Comparison of ENCODE assay signal across 15 cellular contexts in the genomic region with DNA sequence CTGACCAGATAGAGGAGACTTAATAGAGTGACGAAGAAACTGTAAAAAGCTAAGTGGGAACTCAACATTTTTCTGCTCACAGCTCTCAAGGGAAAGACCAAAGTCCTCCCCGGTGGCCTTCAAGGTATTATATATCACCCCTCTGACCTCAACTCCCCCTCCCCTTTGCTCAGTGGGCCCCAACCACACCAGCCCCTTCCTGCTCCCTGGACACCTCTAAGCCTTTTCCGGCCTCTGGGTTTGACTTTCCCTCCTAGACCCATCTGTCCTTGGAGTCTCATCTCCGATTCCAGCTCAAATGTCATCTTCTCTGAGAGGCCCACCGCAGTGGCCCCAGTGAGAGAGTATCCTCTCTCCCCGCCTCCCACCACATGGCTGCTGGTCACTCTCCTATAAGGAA. TPM values are rescaled to one million over a fixed set of nuclear protein-coding genes. Genes with fewer than 3 reads are reported as not detected.
DNase-seq lines count a peak whose midpoint lies in the region; ATAC-seq, FAIRE-seq and TF ChIP-seq lines count a peak whose summit lies in the region.
"Had no signal": no experiment of that assay in that cellular context is flagged by ENCODE, and none has a peak within 500 bp of the region (broad histone marks: within the 10 kb centered on the region; RNA-seq: fewer than 3 reads in every experiment).

No MANE protein-coding gene starts in this region.

- no peak for FAIRE-seq in GM12892 (lab: Jason Lieb, UNC)

- H3K79me2 ChIP-seq in neural progenitor cell (ENCODE audit: low read depth): peaks cover 34% of the 10 kb centered on the region

- no peak for TF ChIP-seq CTCF in neural progenitor cell (IDR thresholded peaks at IDR 0.05)

- no peak overlapping the region for H3K9ac ChIP-seq in neural progenitor cell

- DNase-seq in activated CD4-positive, alpha-beta T cell treated with anti-CD3 and anti-CD28 coated beads for 36 hours: no peak
- no peak for DNase-seq in activated CD4-positive, alpha-beta T cell treated with anti-CD3 and anti-CD28 coated beads for 48 hours
- peak; percentile 6 for DNase-seq in HT-29 (ENCODE audit: low spot score)
- no peak for DNase-seq in neural progenitor cell (ENCODE audit: low spot score)
- no peak for DNase-seq in NCI-H526 treated with DMSO at 0.1 percent for 48 hours (lab: John Stamatoyannopoulos, UW)
- no peak for DNase-seq in GM12892 (ENCODE audit: insufficient read length)
- no peak for DNase-seq in effector CD4-positive, alpha-beta T cell
- DNase-seq: brain microvascular endothelial cell, DMS79, left lung, occipital lobe, trophoblast cell had no signal

- no peak for TF ChIP-seq POLR2A in GM12892 (IDR thresholded peaks at IDR 0.05; ENCODE audit: low read depth, low read length)

- peaks cover 28% of the 10 kb centered on the region for H3K36me3 Mint-ChIP-seq in activated CD4-positive, alpha-beta T cell treated with anti-CD3 and anti-CD28 coated beads for 36 hours (ENCODE audit: low read depth)
- peaks cover 3% of the 10 kb centered on the region for H3K36me3 Mint-ChIP-seq in activated naive CD8-positive, alpha-beta T cell
- H3K36me3 Mint-ChIP-seq in neural progenitor cell: no peaks in the 10 kb centered on the region

- H3K27ac Mint-ChIP-seq in activated CD4-positive, alpha-beta T cell treated with anti-CD3 and anti-CD28 coated beads for 36 hours: no peak overlapping the region
- peak overlapping the region; percentile 79 for H3K27ac Mint-ChIP-seq in activated naive CD8-positive, alpha-beta T cell
- peak overlapping the region; percentile 22 for H3K27ac Mint-ChIP-seq in neural progenitor cell

- peaks cover 32% of the 10 kb centered on the region for H3F3A ChIP-seq in neural progenitor cell (ENCODE audit: low read depth)

- H3K4me1 Mint-ChIP-seq in activated CD4-positive, alpha-beta T cell treated with anti-CD3 and anti-CD28 coated beads for 36 hours: peaks cover 24% of the 10 kb centered on the region
- H3K4me1 Mint-ChIP-seq in activated naive CD8-positive, alpha-beta T cell (ENCODE audit: low read depth): peaks cover 50% of the 10 kb centered on the region
- peaks cover 31% of the 10 kb centered on the region for H3K4me1 Mint-ChIP-seq in neural progenitor cell

- H3K27me3 Mint-ChIP-seq in activated CD4-positive, alpha-beta T cell treated with anti-CD3 and anti-CD28 coated beads for 36 hours: no peaks in the 10 kb centered on the region
- no peaks in the 10 kb centered on the region for H3K27me3 Mint-ChIP-seq in activated naive CD8-positive, alpha-beta T cell
- peaks cover 9% of the 10 kb centered on the region for H3K27me3 Mint-ChIP-seq in neural progenitor cell (ENCODE audit: insufficient read depth, low read depth)

- H3K4me3 Mint-ChIP-seq in activated CD4-positive, alpha-beta T cell treated with anti-CD3 and anti-CD28 coated beads for 36 hours: peak overlapping the region; percentile 83
- peak overlapping the region; percentile 55 for H3K4me3 Mint-ChIP-seq in activated naive CD8-positive, alpha-beta T cell
- H3K4me3 Mint-ChIP-seq in neural progenitor cell: peak overlapping the region; percentile 75

- H3K4me2 ChIP-seq in neural progenitor cell: peak overlapping the region; percentile 96

- POLR2A ChIA-PET in activated CD4-positive, alpha-beta T cell treated with anti-CD3 and anti-CD28 coated beads for 36 hours (lab: Charles Lee): no interaction called here

- no peak for ATAC-seq in activated CD4-positive, alpha-beta T cell treated with anti-CD3 and anti-CD28 coated beads for 36 hours
- ATAC-seq: left lung had no signal

- no peak overlapping the region for H3K4me3 ChIP-seq in neural progenitor cell

- no peaks in the 10 kb centered on the region for H3K9me3 Mint-ChIP-seq in activated CD4-positive, alpha-beta T cell treated with anti-CD3 and anti-CD28 coated beads for 36 hours (ENCODE audit: low read depth)
- no peaks in the 10 kb centered on the region for H3K9me3 Mint-ChIP-seq in activated naive CD8-positive, alpha-beta T cell (ENCODE audit: low read depth)
- H3K9me3 Mint-ChIP-seq in neural progenitor cell: no peaks in the 10 kb centered on the region

- peaks cover 23% of the 10 kb centered on the region for H3K4me1 ChIP-seq in neural progenitor cell

- no peaks in the 10 kb centered on the region for H3K9me3 ChIP-seq in neural progenitor cell (ENCODE audit: low read depth)
- H3K9me3 ChIP-seq: left lung had no signal

- no peak overlapping the region for H3K27ac ChIP-seq in neural progenitor cell
- H3K27ac ChIP-seq: brain microvascular endothelial cell, left lung had no signal

- H2AFZ ChIP-seq in neural progenitor cell (replicated peaks): no peak overlapping the region

- CTCF ChIA-PET in activated CD4-positive, alpha-beta T cell treated with anti-CD3 and anti-CD28 coated beads for 36 hours (lab: Charles Lee): interaction anchor here (0.6 to 1.7 kb wide), 2 partner anchors 33 to 98 kb away, joined by 3 to 8 read pairs; no protein-coding TSS in a partner anchor

- no peaks in the 10 kb centered on the region for H3K36me3 ChIP-seq in neural progenitor cell
- H3K36me3 ChIP-seq: brain microvascular endothelial cell, left lung had no signal

- H4K20me1 ChIP-seq in neural progenitor cell (ENCODE audit: low read depth): peaks cover 23% of the 10 kb centered on the region

- intact Hi-C loops in activated CD4-positive, alpha-beta T cell treated with anti-CD3 and anti-CD28 coated beads for 36 hours (cut with DNase I, micrococcal nuclease): no loop called here

- peaks cover 4% of the 10 kb centered on the region for H3K27me3 ChIP-seq in neural progenitor cell
- H3K27me3 ChIP-seq: brain microvascular endothelial cell had no signal

RNA-seq across cellular contexts. Expression of gene UHRF1, which starts 1.0 kb away (rescaled TPM):
- 100 to 1,000 TPM; 126 to 151 TPM for total RNA-seq in activated CD4-positive, alpha-beta T cell treated with anti-CD3 and anti-CD28 coated beads for 36 hours
- 93.3 and 95.9 TPM in 2 replicates for total RNA-seq in HT-29 (2014; rRNA removed; shearing (Covaris generic))
- 34.1 and 74.7 TPM in 2 replicates for total RNA-seq in neural progenitor cell (ENCODE audit: low replicate concordance)
- polyA plus RNA-seq in GM12892 (2012; ENCODE audit: missing spikeins): 21.6 TPM

RNA-seq across cellular contexts. Expression of gene ARRDC5, which starts 5.6 kb away (rescaled TPM):
- not detected for total RNA-seq in activated CD4-positive, alpha-beta T cell treated with anti-CD3 and anti-CD28 coated beads for 36 hours
- total RNA-seq in HT-29 (2014; rRNA removed; shearing (Covaris generic)): not detected in 2 replicates
- total RNA-seq in neural progenitor cell (ENCODE audit: low replicate concordance): not detected in 2 replicates
- not detected for polyA plus RNA-seq in GM12892 (2012; ENCODE audit: missing spikeins)
- total RNA-seq: A673, glomerular endothelial cell, occipital lobe had no signal

RNA-seq across cellular contexts. Expression of gene PLIN3, which starts 40.8 kb away (rescaled TPM):
- 10 to 100 TPM; 26.9 to 27.5 TPM for total RNA-seq in activated CD4-positive, alpha-beta T cell treated with anti-CD3 and anti-CD28 coated beads for 36 hours
- 69.6 and 70.9 TPM in 2 replicates for total RNA-seq in HT-29 (2014; rRNA removed; shearing (Covaris generic))
- 49.7 and 108 TPM in 2 replicates for total RNA-seq in neural progenitor cell (ENCODE audit: low replicate concordance)
- 32.8 TPM for polyA plus RNA-seq in GM12892 (2012; ENCODE audit: missing spikeins)
